In genomic region chr5:157578079-157578780, GRCh38 we compare ENCODE assay signal across 15 cellular contexts. TPM values are rescaled to one million over a fixed set of nuclear protein-coding genes. Genes with fewer than 3 reads are reported as not detected.
DNase-seq lines count a peak whose midpoint lies in the region; ATAC-seq and TF ChIP-seq lines count a peak whose summit lies in the region.
"Had no signal": no experiment of that assay in that cellular context is flagged by ENCODE, and none has a peak within 500 bp of the region (broad histone marks: within the 10 kb centered on the region; RNA-seq: fewer than 3 reads in every experiment).

No MANE protein-coding gene starts in this region.

- no TSS peak for BruUV-seq in IMR-90 (replicated peaks; lab: Mats Ljungman, UMichigan)

- H4K8ac ChIP-seq in IMR-90 (ENCODE audit: low read depth in 2 of 2, low read length in 2 of 2) (no peak overlapping the region), mesenchymal stem cell (ENCODE audit: low read length) (peak overlapping the region; percentile 16)

- in situ Hi-C loops in IMR-90 (cut with MboI; ENCODE audit: low sequenced_read_pairs) = no loop called here

- H3K4me1 Mint-ChIP-seq in activated T-helper 1 cell treated with anti-CD3 and anti-CD28 coated beads, Interleukin-12 subunit alpha, Interleukin-12 subunit beta, Interleukin-2, Interleukin-4 antibody, amounts not matched to agents 30 ng/mL and 10 ng/mL and 1 ng/mL, durations not matched to agents 14 hours and 24 hours and 36 hours (ENCODE audit: low read depth) = peaks cover 65% of the 10 kb centered on the region
- peaks cover 32% of the 10 kb centered on the region for H3K4me1 Mint-ChIP-seq in stimulated activated effector memory CD8-positive, alpha-beta T cell treated with anti-CD3 and anti-CD28 coated beads, Interleukin-12 subunit alpha, Interleukin-12 subunit beta, amount 100 ng/mL, for 72 hours
- peaks cover 5 to 70% (median 10%) of the 10 kb centered on the region in 7 donors for H3K4me1 Mint-ChIP-seq in naive thymus-derived CD4-positive, alpha-beta T cell

- H2BK15ac ChIP-seq in IMR-90 (ENCODE audit: low read depth, low read length) (peak overlapping the region; percentile 74; the same call in 1 of the 3 replicates), mesenchymal stem cell (ENCODE audit: low read depth, poor library complexity, severe bottlenecking) (no peak overlapping the region)

- DNase-seq in IMR-90 (no peak), mesenchymal stem cell (no peak), substantia nigra (lab: John Stamatoyannopoulos, UW) (peak in 1 of 49 donors; percentile 7), hypothalamus (lab: John Stamatoyannopoulos, UW) (no peak)
- DNase-seq in activated T-helper 1 cell treated with anti-CD3 and anti-CD28 coated beads, Interleukin-12 subunit alpha, Interleukin-12 subunit beta, Interleukin-2, Interleukin-4 antibody, amounts not matched to agents 30 ng/mL and 10 ng/mL and 1 ng/mL, durations not matched to agents 14 hours and 24 hours and 36 hours (ENCODE audit: low spot score) = no peak
- DNase-seq in stimulated activated effector memory CD8-positive, alpha-beta T cell treated with anti-CD3 and anti-CD28 coated beads, Interleukin-12 subunit alpha, Interleukin-12 subunit beta, amount 100 ng/mL, for 72 hours (ENCODE audit: low spot score in 2 of 2) = no peak
- DNase-seq in naive thymus-derived CD4-positive, alpha-beta T cell = no peak
- DNase-seq: ACHN; AML-193; Calu3; CD4-positive, CD25-positive, alpha-beta regulatory T cell; NCI-H146; NCI-H2081 treated with DMSO at 0.1 percent for 48 hours; NCI-H510A; PC-9 had no signal

- no peaks in the 10 kb centered on the region for H3K27me3 Mint-ChIP-seq in activated T-helper 1 cell treated with anti-CD3 and anti-CD28 coated beads, Interleukin-12 subunit alpha, Interleukin-12 subunit beta, Interleukin-2, Interleukin-4 antibody, amounts not matched to agents 30 ng/mL and 10 ng/mL and 1 ng/mL, durations not matched to agents 14 hours and 24 hours and 36 hours (ENCODE audit: insufficient read depth)
- peaks cover 0 to 14% (median 11%) of the 10 kb centered on the region in 5 donors for H3K27me3 Mint-ChIP-seq in naive thymus-derived CD4-positive, alpha-beta T cell

- H3K14ac ChIP-seq in IMR-90 (replicated peaks; ENCODE audit: low read depth, low read length) (0 out of 2 replicates have a peak overlapping the region, but pooled peaks have one; percentile 6), mesenchymal stem cell (ENCODE audit: low read length in 2 of 2) (peak overlapping the region in 1 of 2 experiments; percentile 7)

- H3K4ac ChIP-seq in IMR-90 (ENCODE audit: low read depth, low read length) (peak overlapping the region; percentile 47), mesenchymal stem cell (ENCODE audit: low read depth in 1 of 2, low read length in 2 of 2) (peak overlapping the region in 1 of 2 experiments; percentile 4)

- H3K4me2 ChIP-seq in IMR-90 (ENCODE audit: low read depth, low read length) = no peak overlapping the region
- H3K4me2 ChIP-seq in mesenchymal stem cell (ENCODE audit: low read length, poor library complexity, severe bottlenecking) = no peak overlapping the region
- H3K4me2 ChIP-seq: PC-9 had no signal

- H3K36me3 Mint-ChIP-seq in activated T-helper 1 cell treated with anti-CD3 and anti-CD28 coated beads, Interleukin-12 subunit alpha, Interleukin-12 subunit beta, Interleukin-2, Interleukin-4 antibody, amounts not matched to agents 30 ng/mL and 10 ng/mL and 1 ng/mL, durations not matched to agents 14 hours and 24 hours and 36 hours (ENCODE audit: low read depth) = peaks cover 18% of the 10 kb centered on the region
- peaks cover 20% of the 10 kb centered on the region for H3K36me3 Mint-ChIP-seq in stimulated activated effector memory CD8-positive, alpha-beta T cell treated with anti-CD3 and anti-CD28 coated beads, Interleukin-12 subunit alpha, Interleukin-12 subunit beta, amount 100 ng/mL, for 72 hours
- peaks cover 0 to 32% (median 0%) of the 10 kb centered on the region in 5 donors for H3K36me3 Mint-ChIP-seq in naive thymus-derived CD4-positive, alpha-beta T cell

- CTCF ChIA-PET in IMR-90 (lab: Yijun Ruan, JAX) = interaction anchor here (0.6 to 1.2 kb wide), 2 partner anchors 9 to 16 kb away, joined by 3 to 4 read pairs; no protein-coding TSS in a partner anchor
- CTCF ChIA-PET in naive thymus-derived CD4-positive, alpha-beta T cell (lab: Charles Lee) = no interaction called here

- no peak overlapping the region for H4K5ac ChIP-seq in IMR-90 (ENCODE audit: low read depth, low read length)

- H2BK5ac ChIP-seq in IMR-90 (ENCODE audit: low read depth, low read length, poor library complexity, severe bottlenecking) = no peak overlapping the region
- H2BK5ac ChIP-seq in mesenchymal stem cell (ENCODE audit: low read depth, low read length, poor library complexity, severe bottlenecking) = no peak overlapping the region

- H3K36me3 ChIP-seq in IMR-90 (ENCODE audit: control insufficient read depth, insufficient read depth, low read length) (no peaks in the 10 kb centered on the region), mesenchymal stem cell (ENCODE audit: control insufficient read depth in 1 of 2, insufficient read depth in 2 of 2, low read depth in 1 of 2, low read length in 2 of 2) (no peaks in the 10 kb centered on the region)
- no peaks in the 10 kb centered on the region for H3K36me3 ChIP-seq in naive thymus-derived CD4-positive, alpha-beta T cell (ENCODE audit: control insufficient read depth in 2 of 3, insufficient read depth in 3 of 3, low read length in 3 of 3)

- POLR2A ChIA-PET in IMR-90 (lab: Charles Lee; ENCODE audit: unreplicated experiment) = no interaction called here
- POLR2A ChIA-PET in naive thymus-derived CD4-positive, alpha-beta T cell (lab: Charles Lee) = no interaction called here

- H3K27ac ChIP-seq in IMR-90 (ENCODE audit: insufficient read depth, low read length) (no peak overlapping the region), mesenchymal stem cell (ENCODE audit: low read length, poor library complexity, severe bottlenecking) (no peak overlapping the region), substantia nigra (ENCODE audit: low read depth, low read length, poor library complexity, severe bottlenecking) (peak overlapping the region; percentile 47)
- H3K27ac ChIP-seq in naive thymus-derived CD4-positive, alpha-beta T cell (ENCODE audit: low read depth, low read length) = no peak overlapping the region
- H3K27ac ChIP-seq: PC-9 had no signal

- no peaks in the 10 kb centered on the region for H3K27me3 ChIP-seq in IMR-90 (ENCODE audit: control insufficient read depth, insufficient read depth, low read length)
- peaks cover 0 to 8% of the 10 kb centered on the region in 2 experiments for H3K27me3 ChIP-seq in mesenchymal stem cell (ENCODE audit: control insufficient read depth in 1 of 2, insufficient read depth in 1 of 2, low read length in 2 of 2)
- no peaks in the 10 kb centered on the region for H3K27me3 ChIP-seq in naive thymus-derived CD4-positive, alpha-beta T cell (ENCODE audit: control insufficient read depth in 2 of 2, insufficient read depth in 2 of 2, low read length in 2 of 2)

- peaks cover 13% of the 10 kb centered on the region; the same call in 1 of the 2 replicates for H3K9me1 ChIP-seq in IMR-90 (ENCODE audit: insufficient read depth, low read length)

- no peaks in the 10 kb centered on the region; the same call in 1 of the 2 replicates for H4K20me1 ChIP-seq in IMR-90 (ENCODE audit: insufficient read depth, low read length)

- dilution Hi-C loops in IMR-90 (cut with HindIII; ENCODE audit: low sequenced_read_pairs, unreplicated experiment) = no loop called here

- intact Hi-C loops in IMR-90 (cut with micrococcal nuclease) = loop anchor here (5.0 kb wide), 2 partner anchors 89 to 101 kb away; no protein-coding TSS in a partner anchor
- intact Hi-C loops in activated T-helper 1 cell treated with anti-CD3 and anti-CD28 coated beads, Interleukin-12 subunit alpha, Interleukin-12 subunit beta, Interleukin-2, Interleukin-4 antibody, amounts not matched to agents 30 ng/mL and 10 ng/mL and 1 ng/mL, durations not matched to agents 14 hours and 24 hours and 36 hours (cut with micrococcal nuclease) = no loop called here
- intact Hi-C loops in naive thymus-derived CD4-positive, alpha-beta T cell (cut with micrococcal nuclease) = no loop called here

- ATAC-seq in IMR-90 (ENCODE audit: low read depth) = no peak
- ATAC-seq in stimulated activated effector memory CD8-positive, alpha-beta T cell treated with anti-CD3 and anti-CD28 coated beads, Interleukin-12 subunit alpha, Interleukin-12 subunit beta, amount 100 ng/mL, for 72 hours = no peak
- no peak for ATAC-seq in naive thymus-derived CD4-positive, alpha-beta T cell

- H3K79me1 ChIP-seq in IMR-90 (ENCODE audit: low read depth in 1 of 2, low read length in 2 of 2) (peaks cover 0 to 26% of the 10 kb centered on the region in 2 experiments; a peak in 2 of 4 replicates), mesenchymal stem cell (replicated peaks; ENCODE audit: low read length, poor library complexity, severe bottlenecking) (no peaks in the 10 kb centered on the region)

- no CpG with 5 or more reads among the region's 6 CpGs for WGBS in IMR-90 (ENCODE audit: extremely low coverage in 2 of 2, insufficient read length in 1 of 2), 2 experiments
- 73% methylated on average over 4 of the region's 6 CpGs for WGBS in mesenchymal stem cell

- peak overlapping the region; percentile 54; the same call in 1 of the 2 replicates for H2BK120ac ChIP-seq in IMR-90 (ENCODE audit: low read depth, low read length)
- H2BK120ac ChIP-seq in mesenchymal stem cell (ENCODE audit: low read depth, low read length) = no peak overlapping the region

- H3K4me3 ChIP-seq in IMR-90 (ENCODE audit: insufficient read depth, low read depth, low read length) (no peak overlapping the region), mesenchymal stem cell (ENCODE audit: insufficient read depth in 1 of 2, low read depth in 1 of 2, low read length in 2 of 2) (no peak overlapping the region)
- H3K4me3 ChIP-seq in naive thymus-derived CD4-positive, alpha-beta T cell (ENCODE audit: low read length) = no peak overlapping the region
- H3K4me3 ChIP-seq: PC-9 had no signal

- no peak overlapping the region for H3K9ac ChIP-seq in IMR-90 (ENCODE audit: low read depth, low read length)
- no peak overlapping the region for H3K9ac ChIP-seq in mesenchymal stem cell (ENCODE audit: low read length)

- H2AFZ ChIP-seq in IMR-90 (replicated peaks; ENCODE audit: low read length, poor library complexity) (no peak overlapping the region), mesenchymal stem cell (ENCODE audit: low read depth, low read length) (no peak overlapping the region)
- H2AFZ ChIP-seq: PC-9 had no signal

- peak overlapping the region in 1 of 2 experiments; percentile 29 for H2BK12ac ChIP-seq in mesenchymal stem cell (ENCODE audit: low read length in 2 of 2)

- TF ChIP-seq RAD21 in IMR-90 (IDR thresholded peaks at IDR 0.05; ENCODE audit: low read length) = no peak

- 0 out of 2 replicates have a peak overlapping the region, but pooled peaks have one; percentile 46 for H3K23ac ChIP-seq in IMR-90 (ENCODE audit: low read depth, low read length)
- H3K23ac ChIP-seq in mesenchymal stem cell (ENCODE audit: low read length in 2 of 2) = no peak overlapping the region

- H2AK5ac ChIP-seq in IMR-90 (ENCODE audit: low read depth, low read length) (peak overlapping the region; percentile 40), mesenchymal stem cell (ENCODE audit: low read length, severe bottlenecking) (no peak overlapping the region)

- H3K18ac ChIP-seq in IMR-90 (ENCODE audit: low read depth, low read length) (no peak overlapping the region), mesenchymal stem cell (ENCODE audit: low read depth in 1 of 2, low read length in 2 of 2) (no peak overlapping the region)

- H3K4me3 Mint-ChIP-seq in activated T-helper 1 cell treated with anti-CD3 and anti-CD28 coated beads, Interleukin-12 subunit alpha, Interleukin-12 subunit beta, Interleukin-2, Interleukin-4 antibody, amounts not matched to agents 30 ng/mL and 10 ng/mL and 1 ng/mL, durations not matched to agents 14 hours and 24 hours and 36 hours = peak overlapping the region; percentile 3
- H3K4me3 Mint-ChIP-seq in stimulated activated effector memory CD8-positive, alpha-beta T cell treated with anti-CD3 and anti-CD28 coated beads, Interleukin-12 subunit alpha, Interleukin-12 subunit beta, amount 100 ng/mL, for 72 hours = no peak overlapping the region
- H3K4me3 Mint-ChIP-seq in naive thymus-derived CD4-positive, alpha-beta T cell = peak overlapping the region in 1 of 10 donors; percentile 67

- H3K9me3 Mint-ChIP-seq in activated T-helper 1 cell treated with anti-CD3 and anti-CD28 coated beads, Interleukin-12 subunit alpha, Interleukin-12 subunit beta, Interleukin-2, Interleukin-4 antibody, amounts not matched to agents 30 ng/mL and 10 ng/mL and 1 ng/mL, durations not matched to agents 14 hours and 24 hours and 36 hours = no peaks in the 10 kb centered on the region
- no peaks in the 10 kb centered on the region for H3K9me3 Mint-ChIP-seq in stimulated activated effector memory CD8-positive, alpha-beta T cell treated with anti-CD3 and anti-CD28 coated beads, Interleukin-12 subunit alpha, Interleukin-12 subunit beta, amount 100 ng/mL, for 72 hours
- no peaks in the 10 kb centered on the region for H3K9me3 Mint-ChIP-seq in naive thymus-derived CD4-positive, alpha-beta T cell
- H3K9me3 Mint-ChIP-seq: CD4-positive, CD25-positive, alpha-beta regulatory T cell had no signal

- no peak for TF ChIP-seq POLR2A in IMR-90 (IDR thresholded peaks at IDR 0.05; ENCODE audit: low read depth, low read length)

- H4K91ac ChIP-seq in IMR-90 (ENCODE audit: insufficient read depth, low read depth, low read length) (peak overlapping the region; percentile 24; the same call in 1 of the 2 replicates), mesenchymal stem cell (ENCODE audit: low read length) (no peak overlapping the region)

- no peak overlapping the region for H2AK9ac ChIP-seq in IMR-90 (replicated peaks; ENCODE audit: low read depth, low read length, poor library complexity)

- no peak for TF ChIP-seq CTCF in IMR-90 (conservative IDR thresholded peaks at IDR 0.05; ENCODE audit: low read depth, low read length)

- no peak overlapping the region for H2BK20ac ChIP-seq in IMR-90 (ENCODE audit: low read depth, low read length)

- H3K4me1 ChIP-seq in IMR-90 (ENCODE audit: control insufficient read depth, insufficient read depth, low read length) (peaks cover 6% of the 10 kb centered on the region), mesenchymal stem cell (ENCODE audit: control insufficient read depth, insufficient read depth, low read depth, low read length) (peaks cover 7% of the 10 kb centered on the region)
- peaks cover 0 to 6% of the 10 kb centered on the region in 2 donors for H3K4me1 ChIP-seq in naive thymus-derived CD4-positive, alpha-beta T cell (ENCODE audit: control insufficient read depth in 2 of 2, insufficient read depth in 2 of 2, low read length in 2 of 2)

- H3K9me3 ChIP-seq in IMR-90 (ENCODE audit: control insufficient read depth, insufficient read depth, low read length) (no peaks in the 10 kb centered on the region), mesenchymal stem cell (ENCODE audit: control insufficient read depth, low read length) (no peaks in the 10 kb centered on the region)
- no peaks in the 10 kb centered on the region for H3K9me3 ChIP-seq in naive thymus-derived CD4-positive, alpha-beta T cell (ENCODE audit: control insufficient read depth in 2 of 3, low read length in 3 of 3)

- peak overlapping the region; percentile 52; the same call in 1 of the 2 replicates for H3K56ac ChIP-seq in IMR-90 (ENCODE audit: extremely low read depth, insufficient read depth, low read length)

- H3K27ac Mint-ChIP-seq in activated T-helper 1 cell treated with anti-CD3 and anti-CD28 coated beads, Interleukin-12 subunit alpha, Interleukin-12 subunit beta, Interleukin-2, Interleukin-4 antibody, amounts not matched to agents 30 ng/mL and 10 ng/mL and 1 ng/mL, durations not matched to agents 14 hours and 24 hours and 36 hours = peak overlapping the region; percentile 15
- H3K27ac Mint-ChIP-seq in stimulated activated effector memory CD8-positive, alpha-beta T cell treated with anti-CD3 and anti-CD28 coated beads, Interleukin-12 subunit alpha, Interleukin-12 subunit beta, amount 100 ng/mL, for 72 hours = no peak overlapping the region
- H3K27ac Mint-ChIP-seq in naive thymus-derived CD4-positive, alpha-beta T cell = peak overlapping the region in 2 of 9 donors; percentile 47 to 54

RNA-seq across cellular contexts. Expression of gene ADAM19, which starts 2.7 kb away (rescaled TPM):
- 35.5 and 38.3 TPM in 2 replicates for total RNA-seq in IMR-90 (2012; rRNA removed)
- polyA plus RNA-seq in IMR-90 (2012; rRNA removed) = 47.8 and 49.2 TPM in 2 replicates
- 25.7 and 37.1 TPM in 2 replicates for polyA plus RNA-seq in IMR-90 (2012; cell fraction: cytosol; rRNA removed)
- 70.4 and 79.6 TPM in 2 replicates for polyA plus RNA-seq in IMR-90 (2012; cell fraction: nucleus; rRNA removed; ENCODE audit: low replicate concordance)
- 341 and 348 TPM in 2 replicates for total RNA-seq in activated T-helper 1 cell treated with anti-CD3 and anti-CD28 coated beads, Interleukin-12 subunit alpha, Interleukin-12 subunit beta, Interleukin-2, Interleukin-4 antibody, amounts not matched to agents 30 ng/mL and 10 ng/mL and 1 ng/mL, durations not matched to agents 14 hours and 24 hours and 36 hours
- 57.9 TPM for polyA plus RNA-seq in mesenchymal stem cell (2013, experiment 1 of 2)
- polyA plus RNA-seq in mesenchymal stem cell (2013, experiment 2 of 2) = 57.0 TPM
- total RNA-seq in naive thymus-derived CD4-positive, alpha-beta T cell = 100 to 1,000 TPM in 1 of 5 experiments, 10 to 100 TPM in 1, 1 to 10 TPM in 1, under 1 TPM in 2; 0.81 to 410 (median 7.3) TPM
- polyA plus RNA-seq in naive thymus-derived CD4-positive, alpha-beta T cell = under 1 TPM; 0.10 to 0.11 TPM
